Comparison of ENCODE assay signal across 28 cellular contexts in genomic region chr15:76668900-76669299, GRCh38.
"Had no signal": no experiment of that assay in that cellular context is flagged by ENCODE, and none has a peak within 500 bp of the region (broad histone marks: within the 10 kb centered on the region; RNA-seq: fewer than 3 reads in every experiment).

No MANE protein-coding gene starts in this region.

- H3K27ac ChIP-seq: neutrophil, parathyroid adenoma, psoas muscle, right lobe of liver, sigmoid colon, stomach, thoracic aorta, thyroid gland, tibial nerve, upper lobe of left lung, vagina had no signal

- DNase-seq: naive thymus-derived CD8-positive, alpha-beta T cell; nephron progenitor cell; nucleus accumbens; posterior cingulate gyrus; psoas muscle; right lobe of liver; sigmoid colon; small intestine; stimulated activated CD4-positive, alpha-beta T cell treated with anti-CD3 and anti-CD28 coated beads, Interleukin-15, amount 100 ng/mL, for 24 hours; stimulated activated CD4-positive, alpha-beta T cell treated with anti-CD3 and anti-CD28 coated beads, Interleukin-2, amount 100 ng/mL, for 24 hours; stimulated activated CD4-positive, alpha-beta T cell treated with anti-CD3 and anti-CD28 coated beads, Interleukin-2, amount 100 ng/mL, for 48 hours; stimulated activated CD4-positive, alpha-beta T cell treated with anti-CD3 and anti-CD28 coated beads, Interleukin-4, amount 100 ng/mL, for 24 hours; stimulated activated naive B cell treated with anti-CD40 and anti-IgM and Interleukin-4, amounts not matched to agents 10 μg/mL and 1 μg/mL and 100 μg/mL, for 72 hours; stimulated activated naive CD4-positive, alpha-beta T cell treated with Interleukin-2 at 50 U/mL for 16 hours; stomach; thyroid gland; trophoblast cell; upper lobe of left lung had no signal

- H3K4me3 ChIP-seq: psoas muscle, right lobe of liver, sigmoid colon, stomach, thoracic aorta, thyroid gland, tibial nerve, upper lobe of left lung, vagina had no signal

- H3K4me1 ChIP-seq: parathyroid adenoma, psoas muscle, right lobe of liver, sigmoid colon, stomach, thyroid gland, tibial nerve, upper lobe of left lung, vagina had no signal

- H3K27me3 Mint-ChIP-seq: naive thymus-derived CD8-positive, alpha-beta T cell; natural killer cell treated with Interleukin-12 subunit alpha and Interleukin-12 subunit beta and Interleukin-15 and Interleukin-18, amount 100 ng/mL, for 72 hours; progenitor cell of endocrine pancreas; stimulated activated naive B cell treated with anti-CD40 and anti-IgM and Interleukin-4, amounts not matched to agents 10 μg/mL and 1 μg/mL and 100 μg/mL, for 72 hours; stimulated activated naive CD8-positive, alpha-beta T cell treated with anti-CD3 and anti-CD28 coated beads, Interleukin-15, Interleukin-2, amounts not matched to agents 100 ng/mL and 50 ng/mL, for 24 hours had no signal

- H3K9ac ChIP-seq: parathyroid adenoma had no signal

- H3K27ac Mint-ChIP-seq: nephron progenitor cell; progenitor cell of endocrine pancreas; stimulated activated effector memory CD8-positive, alpha-beta T cell treated with anti-CD3 and anti-CD28 coated beads, Interleukin-12 subunit alpha, Interleukin-12 subunit beta, amount 100 ng/mL, for 72 hours; stimulated activated naive B cell treated with anti-CD40 and anti-IgM and Interleukin-4, amounts not matched to agents 10 μg/mL and 1 μg/mL and 100 μg/mL, for 72 hours; stimulated activated naive CD8-positive, alpha-beta T cell treated with anti-CD3 and anti-CD28 coated beads, Interleukin-15, Interleukin-2, amounts not matched to agents 100 ng/mL and 50 ng/mL, for 24 hours had no signal

- H3K9me3 ChIP-seq: neutrophil, psoas muscle, right lobe of liver, sigmoid colon, stomach, thoracic aorta, thyroid gland, tibial nerve, upper lobe of left lung, vagina had no signal

- ATAC-seq: naive thymus-derived CD8-positive, alpha-beta T cell; psoas muscle; right lobe of liver had no signal

- H3K36me3 ChIP-seq: neutrophil, right lobe of liver, thoracic aorta, thyroid gland, vagina had no signal

- H3K9me3 Mint-ChIP-seq: naive thymus-derived CD8-positive, alpha-beta T cell; nephron progenitor cell; stimulated activated effector memory CD8-positive, alpha-beta T cell treated with anti-CD3 and anti-CD28 coated beads, Interleukin-12 subunit alpha, Interleukin-12 subunit beta, amount 100 ng/mL, for 72 hours; stimulated activated naive CD8-positive, alpha-beta T cell treated with anti-CD3 and anti-CD28 coated beads, Interleukin-15, Interleukin-2, amounts not matched to agents 100 ng/mL and 50 ng/mL, for 24 hours had no signal

- H3K27me3 ChIP-seq: neutrophil, right lobe of liver, sigmoid colon, stomach, thyroid gland, tibial nerve, upper lobe of left lung, vagina had no signal

- H3K4me3 Mint-ChIP-seq: naive thymus-derived CD8-positive, alpha-beta T cell; nephron progenitor cell; neural crest cell; stimulated activated effector memory CD8-positive, alpha-beta T cell treated with anti-CD3 and anti-CD28 coated beads, Interleukin-12 subunit alpha, Interleukin-12 subunit beta, amount 100 ng/mL, for 72 hours; stimulated activated naive B cell treated with anti-CD40 and anti-IgM and Interleukin-4, amounts not matched to agents 10 μg/mL and 1 μg/mL and 100 μg/mL, for 72 hours; stimulated activated naive CD8-positive, alpha-beta T cell treated with anti-CD3 and anti-CD28 coated beads, Interleukin-15, Interleukin-2, amounts not matched to agents 100 ng/mL and 50 ng/mL, for 24 hours had no signal
